2 cellular contexts compared by ENCODE assay signal in the genomic region with DNA sequence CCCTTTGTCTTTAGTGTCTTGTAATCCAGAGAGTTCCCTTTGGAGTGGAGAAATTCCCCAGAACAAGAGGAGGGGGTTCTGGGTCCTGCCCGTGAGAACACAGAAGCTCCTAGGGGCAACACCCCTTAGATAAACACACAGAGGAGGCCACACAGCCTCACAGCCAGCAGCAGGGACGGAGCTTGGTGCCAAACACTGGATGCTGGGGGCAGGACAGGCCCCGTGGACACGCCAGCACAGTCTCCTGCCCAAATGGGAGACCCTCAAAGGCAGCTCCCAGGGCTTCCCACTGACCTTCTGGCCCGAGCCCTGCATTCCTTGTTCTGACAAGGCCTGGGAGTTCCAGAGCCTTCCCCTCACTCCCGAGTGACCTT.
TF ChIP-seq lines count a peak whose summit lies in the region.

No MANE protein-coding gene starts in this region.

TF ChIP-seq in A549, 52 proteins besides CTCF, POLR2A, EP300 and RAD21:
- TF ChIP-seq ZSCAN20 (CRISPR knock-in tag; IDR thresholded peaks at IDR 0.05) = no peak
- TF ChIP-seq POLR2AphosphoS2 (conservative IDR thresholded peaks at IDR 0.05; ENCODE audit: low read length) = no peak
- TF ChIP-seq KDM5A (IDR thresholded peaks at IDR 0.05) = no peak
- TF ChIP-seq RNF2 (IDR thresholded peaks at IDR 0.05; ENCODE audit: borderline replicate concordance, low read depth) = no peak
- TF ChIP-seq PHF8 (IDR thresholded peaks at IDR 0.05; ENCODE audit: borderline replicate concordance, low read depth) = no peak
- no peak for TF ChIP-seq RFX5 (IDR thresholded peaks at IDR 0.05)
- no peak for TF ChIP-seq JUNB (IDR thresholded peaks at IDR 0.05)
- TF ChIP-seq, protein P1, sequence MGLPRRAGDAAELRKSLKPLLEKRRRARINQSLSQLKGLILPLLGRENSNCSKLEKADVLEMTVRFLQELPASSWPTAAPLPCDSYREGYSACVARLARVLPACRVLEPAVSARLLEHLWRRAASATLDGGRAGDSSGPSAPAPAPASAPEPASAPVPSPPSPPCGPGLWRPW (IDR thresholded peaks at IDR 0.05) = no peak
- no peak for TF ChIP-seq CEBPB (IDR thresholded peaks at IDR 0.05)
- no peak for TF ChIP-seq MAFK (IDR thresholded peaks at IDR 0.05; ENCODE audit: partially characterized antibody)
- TF ChIP-seq MYC (IDR thresholded peaks at IDR 0.05; ENCODE audit: borderline replicate concordance, low read length) = no peak
- TF ChIP-seq CHD2 (IDR thresholded peaks at IDR 0.05; ENCODE audit: low read length, partially characterized antibody) = no peak
- TF ChIP-seq ESRRA (IDR thresholded peaks at IDR 0.05; ENCODE audit: borderline replicate concordance, low read length) = no peak
- no peak for TF ChIP-seq E2F6 (IDR thresholded peaks at IDR 0.05; ENCODE audit: borderline replicate concordance, low read depth)
- TF ChIP-seq JUN (IDR thresholded peaks at IDR 0.05) = no peak
- no peak for TF ChIP-seq FOSL2 (IDR thresholded peaks at IDR 0.05)
- no peak for TF ChIP-seq FOSL2 (CRISPR knock-in tag; IDR thresholded peaks at IDR 0.05)
- TF ChIP-seq NPAS2 (CRISPR knock-in tag; IDR thresholded peaks at IDR 0.05; ENCODE audit: borderline replicate concordance) = no peak
- no peak for TF ChIP-seq TP53 (CRISPR knock-in tag; IDR thresholded peaks at IDR 0.05)

TF ChIP-seq in HepG2, 621 proteins besides CTCF, POLR2A, EP300 and RAD21:
- TF ChIP-seq ZNF224 (CRISPR knock-in tag; IDR thresholded peaks at IDR 0.05) (0 out of 2 replicates have a peak, but pooled peaks have one; percentile 17), ESRRA (CRISPR knock-in tag; IDR thresholded peaks at IDR 0.05; ENCODE audit: low read depth) (0 out of 2 replicates have a peak, but pooled peaks have one; percentile 12), MAZ (IDR thresholded peaks at IDR 0.05; ENCODE audit: borderline replicate concordance, low read depth, low read length) (no peak), MAZ (CRISPR knock-in tag; IDR thresholded peaks at IDR 0.05; ENCODE audit: low read depth) (0 out of 2 replicates have a peak, but pooled peaks have one; percentile 31), SAP130 (CRISPR knock-in tag; IDR thresholded peaks at IDR 0.05; ENCODE audit: low read depth) (0 out of 2 replicates have a peak, but pooled peaks have one; percentile 3), ZBTB4 (CRISPR knock-in tag; IDR thresholded peaks at IDR 0.05; ENCODE audit: borderline replicate concordance) (no peak), ZNF768 (CRISPR knock-in tag; IDR thresholded peaks at IDR 0.05) (peak; percentile 8; the same call in 1 of the 2 replicates)
TF ChIP-seq in HepG2: peak in this region for 5.
